8 cellular contexts compared by ENCODE assay signal in genomic region chr19:913080-913748, GRCh38. TPM values are rescaled to one million over a fixed set of nuclear protein-coding genes. Genes with fewer than 3 reads are reported as not detected.
DNase-seq lines count a peak whose midpoint lies in the region; ATAC-seq and TF ChIP-seq lines count a peak whose summit lies in the region.

R3HDM4 (minus strand) TSS chr19:913219; CDS start chr19:913157, 62 bp downstream.

- WGBS in hepatocyte (ENCODE audit: low lambda C conversion rate, missing lambda C conversion rate) = 2% methylated on average over 18 of the region's 76 CpGs
- 1% methylated on average over 39 to 76 of the region's 76 CpGs for WGBS in aorta, 2 donors

- peaks cover 21% of the 10 kb centered on the region for H3K4me1 ChIP-seq in hepatocyte (ENCODE audit: insufficient read depth)
- peaks cover 3% of the 10 kb centered on the region for H3K4me1 ChIP-seq in rectal smooth muscle tissue (ENCODE audit: control insufficient read depth, insufficient read depth, low read length)
- H3K4me1 ChIP-seq in aorta (ENCODE audit: control insufficient read depth in 1 of 2, insufficient read depth in 2 of 2, low read length in 2 of 2) = no peaks in the 10 kb centered on the region

- peak within 1 kb of the TSS; percentile 98 for H2AFZ ChIP-seq in hepatocyte

- H3K79me2 ChIP-seq in hepatocyte = peaks cover 46% of the 10 kb centered on the region

- in situ Hi-C loops in astrocyte of the cerebellum (cut with HindIII; ENCODE audit: low sequenced_read_pairs) = no loop called here

- H3K4me3 ChIP-seq in astrocyte of the cerebellum (ENCODE audit: low read depth, low read length) (peak within 1 kb of the TSS; percentile 78), hepatocyte (peak within 1 kb of the TSS; percentile 91), rectal smooth muscle tissue (ENCODE audit: low read length) (peak within 1 kb of the TSS; percentile 79), aorta (ENCODE audit: low read length in 2 of 2) (peak within 1 kb of the TSS; percentile 81 to 94)

- ATAC-seq in aorta (ENCODE audit: low FRiP score) = peak; percentile 90

- H3K27me3 ChIP-seq in hepatocyte (peaks cover 16% of the 10 kb centered on the region), rectal smooth muscle tissue (ENCODE audit: control insufficient read depth, insufficient read depth, low read length) (peaks cover 8% of the 10 kb centered on the region), aorta (ENCODE audit: control insufficient read depth in 1 of 2, insufficient read depth in 2 of 2, low read length in 1 of 2) (no peaks in the 10 kb centered on the region)

- peak within 1 kb of the TSS; percentile 91 for H3K9ac ChIP-seq in rectal smooth muscle tissue (ENCODE audit: low read length)

- intact Hi-C loops in aorta (cut with DNase I) = no loop called here

- H3K9me3 ChIP-seq in hepatocyte (ENCODE audit: low read depth) (no peaks in the 10 kb centered on the region), aorta (ENCODE audit: control insufficient read depth, low read length) (no peaks in the 10 kb centered on the region)

- H3K4me2 ChIP-seq in hepatocyte = peak within 1 kb of the TSS; percentile 99

- H3K36me3 ChIP-seq in hepatocyte (replicated peaks; ENCODE audit: insufficient read depth, low read depth) (no peaks in the 10 kb centered on the region), rectal smooth muscle tissue (ENCODE audit: control insufficient read depth, insufficient read depth, low read length) (no peaks in the 10 kb centered on the region), aorta (ENCODE audit: control insufficient read depth in 1 of 2, insufficient read depth in 2 of 2, low read length in 1 of 2) (no peaks in the 10 kb centered on the region)

- TF ChIP-seq CTCF in astrocyte of the cerebellum (IDR thresholded peaks at IDR 0.05; ENCODE audit: low read depth, low read length, missing control alignments) (no peak), hepatocyte (IDR thresholded peaks at IDR 0.05; ENCODE audit: poor library complexity) (no peak)

- peak within 1 kb of the TSS; percentile 96 for H3K27ac ChIP-seq in hepatocyte
- H3K27ac ChIP-seq in rectal smooth muscle tissue (ENCODE audit: low read depth, low read length) = peak within 1 kb of the TSS; percentile 79
- H3K27ac ChIP-seq in aorta (ENCODE audit: low read depth in 1 of 2, low read length in 2 of 2) = peak within 1 kb of the TSS; percentile 14 to 33

- DNase-seq in NCI-H345 (lab: John Stamatoyannopoulos, UW) (peak; percentile 71), NCI-H345 treated with DMSO at 0.1 percent for 48 hours (lab: John Stamatoyannopoulos, UW; ENCODE audit: unreplicated experiment) (no peak), HuH-7.5 (ENCODE audit: low spot score) (peak; percentile 94), T-helper 9 cell (peak; percentile 86), astrocyte of the cerebellum (ENCODE audit: low read depth) (no peak), hepatocyte (ENCODE audit: low spot score) (peak; percentile 91), aorta (peak; percentile 88 to 95)

- no peaks in the 10 kb centered on the region for H4K20me1 ChIP-seq in hepatocyte (ENCODE audit: insufficient read depth, poor library complexity, severe bottlenecking)

- H3K9me2 ChIP-seq in hepatocyte (replicated peaks; ENCODE audit: insufficient read depth) = no peaks in the 10 kb centered on the region

RNA-seq across cellular contexts. Expression of gene R3HDM4, which starts in this region (rescaled TPM):
- total RNA-seq in hepatocyte (42.2 and 44.1 TPM in 2 replicates), aorta (10 to 100 TPM; 41.6 to 43.8 TPM)
- polyA plus RNA-seq in hepatocyte (86.6 and 88.2 TPM in 2 replicates), aorta (10 to 100 TPM; 19.7 to 36.2 TPM)

Comparison
In these comparisons a context has a peak if more than half of its experiments do, and no peak if none do; other contexts are left out.
1. DNase-seq: peak in NCI-H345 (single experiment), HuH-7.5 (single experiment), T-helper 9 cell (single experiment), hepatocyte (single experiment) and aorta (2 of 2); none in NCI-H345 treated with DMSO at 0.1 percent for 48 hours (single experiment) and astrocyte of the cerebellum (single experiment).
2. H3K27ac ChIP-seq: peak in every context shown above with its lines; median percentile 96 in hepatocyte; 79 in rectal smooth muscle tissue; 24 in aorta.
3. Peak in every context shown above with its lines, with median percentiles within 50 percentile points of each other: H3K4me3 ChIP-seq.